In genomic region chr11:78085972-78086371, GRCh38 we compare ENCODE assay signal across 21 cellular contexts. TPM values are rescaled to one million over a fixed set of nuclear protein-coding genes. Genes with fewer than 3 reads are reported as not detected.
DNase-seq lines count a peak whose midpoint lies in the region; ATAC-seq, FAIRE-seq and TF ChIP-seq lines count a peak whose summit lies in the region.
"Had no signal": no experiment of that assay in that cellular context is flagged by ENCODE, and none has a peak within 500 bp of the region (broad histone marks: within the 10 kb centered on the region; RNA-seq: fewer than 3 reads in every experiment).

No MANE protein-coding gene starts in this region.

- 65% methylated on average over 3 of the region's 3 CpGs for WGBS in HepG2 (ENCODE audit: low lambda C conversion rate)
- WGBS in right lobe of liver (ENCODE audit: insufficient coverage, low coverage, low lambda C conversion rate, missing lambda C conversion rate): 28% methylated on average over 3 of the region's 3 CpGs

- no peaks in the 10 kb centered on the region for H3K27me3 Mint-ChIP-seq in activated T-cell treated with anti-CD3 and anti-CD28 coated beads, Interleukin-2, amount 50 U/mL, for 4 hours (ENCODE audit: low read depth)

- no peaks in the 10 kb centered on the region for H3K9me3 Mint-ChIP-seq in activated T-cell treated with anti-CD3 and anti-CD28 coated beads, Interleukin-2, amount 50 U/mL, for 4 hours

- intact Hi-C loops in HepG2 (cut with micrococcal nuclease; ENCODE audit: unreplicated experiment) (no loop called here), right lobe of liver (cut with DNase I) (no loop called here)

- no peaks in the 10 kb centered on the region for H3K9me3 ChIP-seq in HepG2 (ENCODE audit: low read length)
- H3K9me3 ChIP-seq in right lobe of liver: no peaks in the 10 kb centered on the region

- no peaks in the 10 kb centered on the region for H3K36me3 ChIP-seq in HepG2 (replicated peaks in 1 of 2; ENCODE audit: control insufficient read depth in 1 of 2, insufficient read depth in 2 of 2, low read length in 2 of 2)
- no peaks in the 10 kb centered on the region for H3K36me3 ChIP-seq in right lobe of liver

- H3K9ac ChIP-seq in HepG2 (ENCODE audit: insufficient read depth, low read depth, low read length): no peak overlapping the region

- H3K36me3 Mint-ChIP-seq in activated T-cell treated with anti-CD3 and anti-CD28 coated beads, Interleukin-2, amount 50 U/mL, for 4 hours (ENCODE audit: insufficient read depth): no peaks in the 10 kb centered on the region
- H3K36me3 Mint-ChIP-seq: CD14-positive monocyte had no signal

- in situ Hi-C loops in HepG2 (cut with HindIII; ENCODE audit: extremely low pct_ligation_motif_present, low pct_unique_long_range_greater_than_20kb): no loop called here

- H3K4me2 ChIP-seq in HepG2 (ENCODE audit: low read depth, low read length): no peak overlapping the region

- no peak overlapping the region for H3K4me3 ChIP-seq in HepG2 (replicated peaks in 1 of 3; ENCODE audit: insufficient read depth in 1 of 3, low read depth in 2 of 3, low read length in 3 of 3)
- no peak overlapping the region for H3K4me3 ChIP-seq in right lobe of liver

- TF ChIP-seq CTCF in HepG2 (CRISPR knock-in tag; IDR thresholded peaks at IDR 0.05): no peak
- no peak for TF ChIP-seq CTCF in right lobe of liver (IDR thresholded peaks at IDR 0.05)

- TF ChIP-seq POLR2A in HepG2 (IDR thresholded peaks at IDR 0.05; ENCODE audit: insufficient read depth in 1 of 2, low read depth in 2 of 2, low read length in 2 of 2) (no peak), right lobe of liver (IDR thresholded peaks at IDR 0.05) (no peak)

- ATAC-seq in HepG2 (no peak), right lobe of liver (no peak), left lobe of liver (no peak)
- no peak for ATAC-seq in activated T-cell treated with anti-CD3 and anti-CD28 coated beads, Interleukin-2, amount 50 U/mL, for 4 hours
- ATAC-seq: Right ventricle myocardium inferior had no signal

- no peak for TF ChIP-seq RAD21 in HepG2 (CRISPR knock-in tag; IDR thresholded peaks at IDR 0.05)

- no peaks in the 10 kb centered on the region for H3K27me3 ChIP-seq in HepG2 (ENCODE audit: control insufficient read depth in 1 of 2, insufficient read depth in 2 of 2, low read length in 2 of 2)
- H3K27me3 ChIP-seq in right lobe of liver: no peaks in the 10 kb centered on the region

- no peak overlapping the region for H2AFZ ChIP-seq in HepG2 (ENCODE audit: low read length)

- H3K4me1 Mint-ChIP-seq in activated T-cell treated with anti-CD3 and anti-CD28 coated beads, Interleukin-2, amount 50 U/mL, for 4 hours (ENCODE audit: low read depth): peaks cover 8% of the 10 kb centered on the region
- H3K4me1 Mint-ChIP-seq: CD14-positive monocyte had no signal

- peak overlapping the region; percentile 73 for H3K27ac ChIP-seq in HepG2 (ENCODE audit: extremely low read length, insufficient read depth, low read length)
- H3K27ac ChIP-seq in right lobe of liver: no peak overlapping the region

- BruUV-seq in HepG2 (replicated peaks; lab: Mats Ljungman, UMichigan): no TSS peak

- peak; percentile 15 for DNase-seq in DMS153 treated with DMSO at 0.1 percent for 48 hours (lab: John Stamatoyannopoulos, UW; ENCODE audit: unreplicated experiment)
- DNase-seq in DMS153 (lab: John Stamatoyannopoulos, UW): no peak
- DNase-seq in HepG2 (ENCODE audit: low spot score): peak; percentile 34
- no peak for DNase-seq in right lobe of liver
- DNase-seq in NCI-H69 (lab: John Stamatoyannopoulos, UW): peak; percentile 59
- no peak for DNase-seq in left lobe of liver (ENCODE audit: low spot score)
- no peak for DNase-seq in activated T-cell treated with anti-CD3 and anti-CD28 coated beads, Interleukin-2, amount 50 U/mL, for 4 hours
- DNase-seq in germinal center (ENCODE audit: low spot score): no peak
- DNase-seq: 8988T, DMS79, KG1, NCI-H1436 treated with DMSO at 0.1 percent for 48 hours, NCI-H2107, NCI-H510A had no signal

- no peaks in the 10 kb centered on the region for H4K20me1 ChIP-seq in HepG2 (ENCODE audit: insufficient read depth, low read length)

- FAIRE-seq in HepG2 (lab: Jason Lieb, UNC): no peak
- FAIRE-seq: GM12892, GM18507, H1, RCC 7860 had no signal

- TF ChIP-seq EP300 in HepG2 (IDR thresholded peaks at IDR 0.05; ENCODE audit: low read depth in 2 of 2, low read length in 2 of 2) (no peak), HepG2 (CRISPR knock-in tag; IDR thresholded peaks at IDR 0.05; ENCODE audit: borderline replicate concordance) (no peak)

- POLR2A ChIA-PET in HepG2 (lab: Yijun Ruan, JAX): interaction anchor here (0.8 to 2.2 kb wide), 5 partner anchors 8 to 70 kb away, joined by 4 to 11 read pairs (median 8); partner anchors contain the start of gene ALG8

- no peaks in the 10 kb centered on the region for H3K79me2 ChIP-seq in HepG2 (ENCODE audit: insufficient read depth, low read length)

- H3K4me1 ChIP-seq in HepG2 (ENCODE audit: insufficient read depth, low read length) (peaks cover 68% of the 10 kb centered on the region), right lobe of liver (no peaks in the 10 kb centered on the region)

- CTCF ChIA-PET in HepG2 (lab: Yijun Ruan, JAX; ENCODE audit: low intra/inter-chr PET ratio, low total read pairs): no interaction called here

- no peak overlapping the region for H3K4me3 Mint-ChIP-seq in activated T-cell treated with anti-CD3 and anti-CD28 coated beads, Interleukin-2, amount 50 U/mL, for 4 hours
- H3K4me3 Mint-ChIP-seq: CD14-positive monocyte had no signal

RNA-seq across cellular contexts. Expression of gene NDUFC2, which starts 6.3 kb away (rescaled TPM):
- total RNA-seq in HepG2 (2016; rRNA removed; fragmentation: Illumina TruSeq; extraction: Trizol): 312 and 363 TPM in 2 replicates
- total RNA-seq in HepG2 (2016; cell fraction: cytosol; rRNA removed; fragmentation: Illumina TruSeq; extraction: Trizol; ENCODE audit: low read depth): 93.1 and 138 TPM in 2 replicates
- total RNA-seq in HepG2 (2016; cell fraction: insoluble cytoplasmic fraction; rRNA removed; fragmentation: Illumina TruSeq; extraction: Trizol): 330 and 377 TPM in 2 replicates
- total RNA-seq in HepG2 (2016; cell fraction: membrane; rRNA removed; fragmentation: Illumina TruSeq; extraction: Trizol): 90.9 and 140 TPM in 2 replicates
- 278 and 315 TPM in 2 replicates for total RNA-seq in HepG2 (2016; cell fraction: nucleus; rRNA removed; fragmentation: Illumina TruSeq; extraction: Trizol)
- polyA plus RNA-seq in HepG2 (2011; rRNA removed): 220 and 256 TPM in 2 replicates
- 307 and 524 TPM in 2 replicates for polyA plus RNA-seq in HepG2 (2011; cell fraction: cytosol; rRNA removed)
- 91.7 and 102 TPM in 2 replicates for polyA plus RNA-seq in HepG2 (2011; cell fraction: nucleus; rRNA removed)
- polyA plus RNA-seq in HepG2 (2012): 411 and 581 TPM in 2 replicates
- 163 and 221 TPM in 2 replicates for polyA plus RNA-seq in HepG2 (2016; cell fraction: cytosol; fragmentation: Illumina TruSeq; extraction: Trizol; ENCODE audit: low read depth)
- polyA plus RNA-seq in HepG2 (2016; cell fraction: insoluble cytoplasmic fraction; fragmentation: Illumina TruSeq; extraction: Trizol; ENCODE audit: low read depth): 491 and 517 TPM in 2 replicates
- polyA plus RNA-seq in HepG2 (2016; cell fraction: membrane; fragmentation: Illumina TruSeq; extraction: Trizol; ENCODE audit: low read depth): 170 and 204 TPM in 2 replicates
- 572 and 587 TPM in 2 replicates for polyA plus RNA-seq in HepG2 (2016; cell fraction: nucleus; fragmentation: Illumina TruSeq; extraction: Trizol; ENCODE audit: insufficient read depth, low read depth)
- polyA minus RNA-seq in HepG2 (2011; rRNA and poly(A)+ RNA removed; ENCODE audit: low replicate concordance): 103 and 165 TPM in 2 replicates
- polyA minus RNA-seq in HepG2 (2011; cell fraction: cytosol; rRNA and poly(A)+ RNA removed): 108 and 131 TPM in 2 replicates
- polyA minus RNA-seq in HepG2 (2011; cell fraction: nucleus; rRNA and poly(A)+ RNA removed): 63.0 and 77.8 TPM in 2 replicates
- 100 to 1,000 TPM; 105 to 265 (median 183) TPM for total RNA-seq in right lobe of liver
- total RNA-seq in left lobe of liver: 210 TPM
- total RNA-seq in activated T-cell treated with anti-CD3 and anti-CD28 coated beads, Interleukin-2, amount 50 U/mL, for 4 hours: 100 to 1,000 TPM; 217 to 246 (median 227) TPM

RNA-seq across cellular contexts. Expression of gene THRSP, which starts 22.3 kb away (rescaled TPM):
- total RNA-seq in HepG2 (2016; rRNA removed; fragmentation: Illumina TruSeq; extraction: Trizol) (0.13 TPM in 1 of 2 replicates, not detected in the other), right lobe of liver (10 to 100 TPM in 4 of 6 experiments, 1 to 10 TPM in 2; 3.0 to 92.0 (median 40.1) TPM), left lobe of liver (48.6 TPM)
- not detected in 2 replicates for total RNA-seq in HepG2 (2016; cell fraction: cytosol; rRNA removed; fragmentation: Illumina TruSeq; extraction: Trizol; ENCODE audit: low read depth)
- total RNA-seq in HepG2 (2016; cell fraction: insoluble cytoplasmic fraction; rRNA removed; fragmentation: Illumina TruSeq; extraction: Trizol): not detected in 2 replicates
- total RNA-seq in HepG2 (2016; cell fraction: membrane; rRNA removed; fragmentation: Illumina TruSeq; extraction: Trizol): not detected in 2 replicates
- total RNA-seq in HepG2 (2016; cell fraction: nucleus; rRNA removed; fragmentation: Illumina TruSeq; extraction: Trizol): 0.34 TPM in 1 of 2 replicates, not detected in the other
- polyA plus RNA-seq in HepG2 (2011; rRNA removed): 0.48 and 0.58 TPM in 2 replicates
- polyA plus RNA-seq in HepG2 (2011; cell fraction: cytosol; rRNA removed): 0.35 and 0.43 TPM in 2 replicates
- 0.61 and 0.71 TPM in 2 replicates for polyA plus RNA-seq in HepG2 (2011; cell fraction: nucleus; rRNA removed)
- 0.13 and 0.20 TPM in 2 replicates for polyA plus RNA-seq in HepG2 (2012)
- polyA plus RNA-seq in HepG2 (2016; cell fraction: cytosol; fragmentation: Illumina TruSeq; extraction: Trizol; ENCODE audit: low read depth): not detected in 2 replicates
- polyA plus RNA-seq in HepG2 (2016; cell fraction: insoluble cytoplasmic fraction; fragmentation: Illumina TruSeq; extraction: Trizol; ENCODE audit: low read depth): not detected in 2 replicates
- polyA plus RNA-seq in HepG2 (2016; cell fraction: membrane; fragmentation: Illumina TruSeq; extraction: Trizol; ENCODE audit: low read depth): not detected in 2 replicates
- 0.41 TPM in 1 of 2 replicates, not detected in the other for polyA plus RNA-seq in HepG2 (2016; cell fraction: nucleus; fragmentation: Illumina TruSeq; extraction: Trizol; ENCODE audit: insufficient read depth, low read depth)
- polyA minus RNA-seq in HepG2 (2011; rRNA and poly(A)+ RNA removed; ENCODE audit: low replicate concordance): 0.86 TPM in 1 of 2 replicates, not detected in the other
- not detected in 2 replicates for polyA minus RNA-seq in HepG2 (2011; cell fraction: cytosol; rRNA and poly(A)+ RNA removed)
- polyA minus RNA-seq in HepG2 (2011; cell fraction: nucleus; rRNA and poly(A)+ RNA removed): 0.64 TPM in 1 of 2 replicates, not detected in the other
- total RNA-seq in activated T-cell treated with anti-CD3 and anti-CD28 coated beads, Interleukin-2, amount 50 U/mL, for 4 hours: not detected
- total RNA-seq: H1 had no signal
- polyA plus RNA-seq: AG04450, CD14-positive monocyte had no signal

RNA-seq across cellular contexts. Expression of gene ALG8, which starts 53.5 kb away (rescaled TPM):
- total RNA-seq in HepG2 (2016; rRNA removed; fragmentation: Illumina TruSeq; extraction: Trizol) (50.0 and 88.0 TPM in 2 replicates), right lobe of liver (10 to 100 TPM; 22.0 to 38.0 (median 30.3) TPM), left lobe of liver (29.6 TPM)
- total RNA-seq in HepG2 (2016; cell fraction: cytosol; rRNA removed; fragmentation: Illumina TruSeq; extraction: Trizol; ENCODE audit: low read depth): 27.9 and 37.5 TPM in 2 replicates
- 46.2 and 90.8 TPM in 2 replicates for total RNA-seq in HepG2 (2016; cell fraction: insoluble cytoplasmic fraction; rRNA removed; fragmentation: Illumina TruSeq; extraction: Trizol)
- total RNA-seq in HepG2 (2016; cell fraction: membrane; rRNA removed; fragmentation: Illumina TruSeq; extraction: Trizol): 39.8 and 40.9 TPM in 2 replicates
- total RNA-seq in HepG2 (2016; cell fraction: nucleus; rRNA removed; fragmentation: Illumina TruSeq; extraction: Trizol): 81.9 and 98.4 TPM in 2 replicates
- 53.5 and 75.8 TPM in 2 replicates for polyA plus RNA-seq in HepG2 (2011; rRNA removed)
- 34.9 and 52.4 TPM in 2 replicates for polyA plus RNA-seq in HepG2 (2011; cell fraction: cytosol; rRNA removed)
- polyA plus RNA-seq in HepG2 (2011; cell fraction: nucleus; rRNA removed): 23.3 and 25.4 TPM in 2 replicates
- 33.9 and 48.4 TPM in 2 replicates for polyA plus RNA-seq in HepG2 (2012)
- 21.7 and 23.1 TPM in 2 replicates for polyA plus RNA-seq in HepG2 (2016; cell fraction: cytosol; fragmentation: Illumina TruSeq; extraction: Trizol; ENCODE audit: low read depth)
- polyA plus RNA-seq in HepG2 (2016; cell fraction: insoluble cytoplasmic fraction; fragmentation: Illumina TruSeq; extraction: Trizol; ENCODE audit: low read depth): 45.9 and 50.8 TPM in 2 replicates
- 29.3 and 35.8 TPM in 2 replicates for polyA plus RNA-seq in HepG2 (2016; cell fraction: membrane; fragmentation: Illumina TruSeq; extraction: Trizol; ENCODE audit: low read depth)
- polyA plus RNA-seq in HepG2 (2016; cell fraction: nucleus; fragmentation: Illumina TruSeq; extraction: Trizol; ENCODE audit: insufficient read depth, low read depth): 116 and 123 TPM in 2 replicates
- 65.9 and 176 TPM in 2 replicates for polyA minus RNA-seq in HepG2 (2011; rRNA and poly(A)+ RNA removed; ENCODE audit: low replicate concordance)
- 34.7 TPM in 2 replicates for polyA minus RNA-seq in HepG2 (2011; cell fraction: cytosol; rRNA and poly(A)+ RNA removed)
- 63.3 and 64.3 TPM in 2 replicates for polyA minus RNA-seq in HepG2 (2011; cell fraction: nucleus; rRNA and poly(A)+ RNA removed)
- 10 to 100 TPM; 41.4 to 54.2 (median 51.5) TPM for total RNA-seq in activated T-cell treated with anti-CD3 and anti-CD28 coated beads, Interleukin-2, amount 50 U/mL, for 4 hours

Comparison
In these comparisons a context has a peak if more than half of its experiments do, and no peak if none do; other contexts are left out.
1. DNase-seq: peak in DMS153 treated with DMSO at 0.1 percent for 48 hours (single experiment), HepG2 (single experiment) and NCI-H69 (single experiment); none in DMS153 (single experiment), right lobe of liver (0 of 3), left lobe of liver (single experiment), activated T-cell treated with anti-CD3 and anti-CD28 coated beads, Interleukin-2, amount 50 U/mL, for 4 hours (single experiment) and germinal center (single experiment).